ENCODE assay signal across 22 cellular contexts in genomic region chr11:98185245-98185644, GRCh38.
"Had no signal": no experiment of that assay in that cellular context is flagged by ENCODE, and none has a peak within 500 bp of the region (broad histone marks: within the 10 kb centered on the region; RNA-seq: fewer than 3 reads in every experiment).

No MANE protein-coding gene starts in this region.

- H3K4me1 ChIP-seq: SJSA1 had no signal

- ATAC-seq: HepG2, Panc1, PC-3 had no signal

- H3K4me3 ChIP-seq: SJSA1, SK-N-MC had no signal

- H3K27me3 ChIP-seq: SJSA1 had no signal

- H3K9me3 ChIP-seq: SJSA1 had no signal

- DNase-seq: Karpas-422, KG1, MM.1S, NCI-H1092 treated with DMSO at 0.1 percent for 48 hours, NCI-H1436, NCI-H187, NCI-H2029, NCI-H2081 treated with DMSO at 0.1 percent for 48 hours, NCI-H2171, NCI-H226, NCI-H446, NCI-H510A, NCI-H524 treated with DMSO at 0.1 percent for 48 hours, NCI-H69, NCI-H774, PC-3, Right ventricle myocardium superior, SIG-M5 had no signal

- FAIRE-seq: HepG2 had no signal

- H3K36me3 ChIP-seq: SJSA1 had no signal

- H3K27ac ChIP-seq: SJSA1, SK-N-MC had no signal
